Comparison of ENCODE assay signal across 1 cellular context in the genomic region with DNA sequence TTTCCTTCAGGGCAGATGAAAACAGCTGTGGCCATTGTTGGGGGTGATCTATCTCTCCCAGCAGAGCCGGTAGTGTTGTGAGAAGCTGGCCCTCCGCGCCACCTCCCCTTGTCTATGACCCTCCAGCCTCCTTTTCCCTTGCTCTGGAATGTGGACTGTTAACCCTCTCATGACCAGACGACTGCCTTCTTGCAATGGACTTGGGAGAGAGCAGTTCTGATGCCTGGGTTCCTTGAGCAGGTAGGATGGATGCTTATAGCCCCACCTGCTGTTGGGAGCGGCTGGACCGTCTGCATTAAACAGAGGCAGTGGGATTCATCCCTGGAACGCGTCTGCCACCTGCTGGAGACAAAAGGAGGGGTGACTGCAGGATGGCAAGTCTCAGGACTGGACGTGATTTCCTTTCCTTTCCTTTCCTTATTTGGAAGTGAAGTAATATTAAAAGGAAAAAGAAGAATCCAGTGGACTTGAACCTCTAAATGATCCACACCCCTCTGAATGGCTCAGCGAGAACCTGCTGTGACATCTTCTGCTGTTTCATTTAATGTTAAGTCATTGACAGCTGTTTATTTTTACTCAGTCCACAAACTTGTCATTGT.
A peak's percentile ranks its signal among the peaks of the same experiment; 100 is the strongest.
TF ChIP-seq lines count a peak whose summit lies in the region.

No MANE protein-coding gene starts in this region.

TF ChIP-seq in GM12878, 131 proteins besides CTCF, POLR2A, EP300 and RAD21 (continued from another document):
- TF ChIP-seq USF1 (IDR thresholded peaks at IDR 0.05; ENCODE audit: borderline replicate concordance, extremely low read length, insufficient read depth, low read depth, low read length) (no peak), SRF (IDR thresholded peaks at IDR 0.05; ENCODE audit: low read depth in 2 of 2, low read length in 2 of 2) (no peak), TCF3 (IDR thresholded peaks at IDR 0.05; ENCODE audit: borderline replicate concordance, insufficient read depth, low read depth, low read length) (no peak), YY1 (IDR thresholded peaks at IDR 0.05; ENCODE audit: low read depth, low read length) (peak; percentile 85), TBL1XR1 (IDR thresholded peaks at IDR 0.05; ENCODE audit: low read depth, low read length) (no peak), IRF5 (IDR thresholded peaks at IDR 0.05; ENCODE audit: borderline replicate concordance) (no peak), BMI1 (IDR thresholded peaks at IDR 0.05; ENCODE audit: borderline replicate concordance) (no peak), POLR2AphosphoS5 (IDR thresholded peaks at IDR 0.05; ENCODE audit: low read length) (no peak), MLLT1 (IDR thresholded peaks at IDR 0.05) (no peak), SP1 (IDR thresholded peaks at IDR 0.05; ENCODE audit: low read depth, low read length) (no peak), BACH1 (IDR thresholded peaks at IDR 0.05; ENCODE audit: borderline replicate concordance) (0 out of 2 replicates have a peak, but pooled peaks have one; percentile 49), STAT1 (conservative IDR thresholded peaks at IDR 0.05) (no peak), HDAC2 (IDR thresholded peaks at IDR 0.05) (no peak), BRCA1 (IDR thresholded peaks at IDR 0.05; ENCODE audit: low read depth, low read length) (no peak), FOXK2 (IDR thresholded peaks at IDR 0.05) (no peak), FOS (IDR thresholded peaks at IDR 0.05; ENCODE audit: borderline replicate concordance, extremely low read depth, insufficient read length) (no peak), CEBPB (IDR thresholded peaks at IDR 0.05; ENCODE audit: borderline replicate concordance in 1 of 2, low read depth in 2 of 2, low read length in 2 of 2) (no peak), CBX3 (IDR thresholded peaks at IDR 0.05; ENCODE audit: borderline replicate concordance, low read depth) (no peak), ATF7 (IDR thresholded peaks at IDR 0.05; ENCODE audit: low read depth) (no peak), NFIC (IDR thresholded peaks at IDR 0.05; ENCODE audit: low read depth, low read length) (no peak)
- TF ChIP-seq, protein P1, sequence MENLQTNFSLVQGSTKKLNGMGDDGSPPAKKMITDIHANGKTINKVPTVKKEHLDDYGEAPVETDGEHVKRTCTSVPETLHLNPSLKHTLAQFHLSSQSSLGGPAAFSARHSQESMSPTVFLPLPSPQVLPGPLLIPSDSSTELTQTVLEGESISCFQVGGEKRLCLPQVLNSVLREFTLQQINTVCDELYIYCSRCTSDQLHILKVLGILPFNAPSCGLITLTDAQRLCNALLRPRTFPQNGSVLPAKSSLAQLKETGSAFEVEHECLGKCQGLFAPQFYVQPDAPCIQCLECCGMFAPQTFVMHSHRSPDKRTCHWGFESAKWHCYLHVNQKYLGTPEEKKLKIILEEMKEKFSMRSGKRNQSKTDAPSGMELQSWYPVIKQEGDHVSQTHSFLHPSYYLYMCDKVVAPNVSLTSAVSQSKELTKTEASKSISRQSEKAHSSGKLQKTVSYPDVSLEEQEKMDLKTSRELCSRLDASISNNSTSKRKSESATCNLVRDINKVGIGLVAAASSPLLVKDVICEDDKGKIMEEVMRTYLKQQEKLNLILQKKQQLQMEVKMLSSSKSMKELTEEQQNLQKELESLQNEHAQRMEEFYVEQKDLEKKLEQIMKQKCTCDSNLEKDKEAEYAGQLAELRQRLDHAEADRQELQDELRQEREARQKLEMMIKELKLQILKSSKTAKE (IDR thresholded peaks at IDR 0.05; ENCODE audit: low read depth, poor library complexity, severe bottlenecking): peak; percentile 30
